ENCODE assay signal across 8 cellular contexts in the genomic region with DNA sequence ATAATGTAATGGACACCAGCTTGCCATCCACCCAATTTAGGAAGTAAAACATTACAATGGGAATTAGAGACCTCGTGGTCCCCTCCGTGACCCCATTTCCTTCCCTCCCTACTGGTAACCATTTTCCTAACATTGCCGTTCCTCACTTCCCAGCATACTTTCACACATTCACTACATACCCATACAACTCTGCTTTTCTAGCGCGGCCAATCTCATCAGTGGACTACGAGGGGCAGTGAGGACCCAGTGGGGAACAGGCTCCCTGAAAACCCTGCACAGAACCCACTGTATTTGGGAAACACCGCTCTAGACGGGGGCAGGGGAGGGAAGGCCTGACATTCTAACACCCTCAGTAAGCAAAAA. TPM values are rescaled to one million over a fixed set of nuclear protein-coding genes. Genes with fewer than 3 reads are reported as not detected.
DNase-seq lines count a peak whose midpoint lies in the region; ATAC-seq, FAIRE-seq and TF ChIP-seq lines count a peak whose summit lies in the region.

No MANE protein-coding gene starts in this region.

- peaks cover 37% of the 10 kb centered on the region for H3K79me2 ChIP-seq in keratinocyte (ENCODE audit: control insufficient read depth, insufficient read depth, low read length)

- H3K27ac Mint-ChIP-seq in activated CD4-positive, alpha-beta T cell treated with anti-CD3 and anti-CD28 coated beads, Interleukin-2, amount 10 ng/mL, durations not matched to agents 24 days and 14 days, result peak overlapping the region; percentile 92

- H3K9me3 ChIP-seq in keratinocyte (ENCODE audit: control insufficient read depth, low read depth, low read length), result no peaks in the 10 kb centered on the region

- peaks cover 3 to 9% of the 10 kb centered on the region in 2 experiments for H3K36me3 ChIP-seq in keratinocyte (ENCODE audit: control insufficient read depth in 2 of 2, extremely low read depth in 1 of 2, insufficient read depth in 2 of 2, low read length in 2 of 2)

- peak overlapping the region; percentile 96 for H3K9ac ChIP-seq in keratinocyte (ENCODE audit: control insufficient read depth, extremely low read depth, insufficient read depth, low read length)

- no peaks in the 10 kb centered on the region for H3K27me3 ChIP-seq in keratinocyte (ENCODE audit: control insufficient read depth, extremely low read depth, insufficient read depth, low read length)

- dilution Hi-C loops in keratinocyte (cut with MboI; ENCODE audit: extremely low pct_ligation_motif_present, low sequenced_read_pairs), result no loop called here

- DNase-seq in activated CD4-positive, alpha-beta T cell treated with anti-CD3 and anti-CD28 coated beads, Interleukin-2, amount 10 ng/mL, durations not matched to agents 24 days and 14 days, result no peak
- no peak for DNase-seq in activated CD4-positive, alpha-beta T cell treated with anti-CD3 and anti-CD28 coated beads, Interleukin-2, amount 50 U/mL, for 48 hours
- DNase-seq in keratinocyte (ENCODE audit: low read depth, low spot score), result no peak
- DNase-seq in substantia nigra (lab: John Stamatoyannopoulos, UW), result peak in 5 of 49 donors; percentile 45 to 54 (median 51)
- DNase-seq in iPS-NIHi7 (ENCODE audit: extremely low spot score), result no peak
- no peak for DNase-seq in GM19240 (ENCODE audit: insufficient read length, low spot score)

- H3K4me3 Mint-ChIP-seq in activated CD4-positive, alpha-beta T cell treated with anti-CD3 and anti-CD28 coated beads, Interleukin-2, amount 10 ng/mL, durations not matched to agents 24 days and 14 days, result peak overlapping the region; percentile 90

- peaks cover 24% of the 10 kb centered on the region for H3K36me3 Mint-ChIP-seq in activated CD4-positive, alpha-beta T cell treated with anti-CD3 and anti-CD28 coated beads, Interleukin-2, amount 10 ng/mL, durations not matched to agents 24 days and 14 days (ENCODE audit: low read depth)

- H3K9me3 Mint-ChIP-seq in activated CD4-positive, alpha-beta T cell treated with anti-CD3 and anti-CD28 coated beads, Interleukin-2, amount 10 ng/mL, durations not matched to agents 24 days and 14 days, result no peaks in the 10 kb centered on the region

- peak; percentile 12 for ATAC-seq in HG03378 (IDR thresholded peaks at IDR 0.05; ENCODE audit: unreplicated experiment)

- no peaks in the 10 kb centered on the region for H3K9me1 ChIP-seq in keratinocyte (ENCODE audit: control insufficient read depth, extremely low read depth, insufficient read depth, low read length)

- TF ChIP-seq CTCF in keratinocyte (optimal IDR thresholded peaks at IDR 0.05 in 1 of 3, IDR thresholded peaks at IDR 0.05 in 1 of 3, conservative IDR thresholded peaks at IDR 0.05 in 1 of 3; ENCODE audit: extremely low read depth in 1 of 3, insufficient read depth in 2 of 3, low read length in 3 of 3), result no peak

- H3K4me1 Mint-ChIP-seq in activated CD4-positive, alpha-beta T cell treated with anti-CD3 and anti-CD28 coated beads, Interleukin-2, amount 10 ng/mL, durations not matched to agents 24 days and 14 days, result peaks cover 33% of the 10 kb centered on the region

- H3K27ac ChIP-seq in angular gyrus (ENCODE audit: low read depth, low read length) (peak overlapping the region; percentile 51), keratinocyte (ENCODE audit: control insufficient read depth, insufficient read depth, low read length) (peak overlapping the region; percentile 88), substantia nigra (ENCODE audit: low read depth, low read length, poor library complexity, severe bottlenecking) (peak overlapping the region; percentile 78)

- no peak for FAIRE-seq in keratinocyte (lab: Jason Lieb, UNC)

- intact Hi-C loops in activated CD4-positive, alpha-beta T cell treated with anti-CD3 and anti-CD28 coated beads, Interleukin-2, amount 10 ng/mL, durations not matched to agents 24 days and 14 days (cut with micrococcal nuclease), result loop anchor here (1.0 to 5.0 kb wide), 3 partner anchors 29 to 89 kb away; no protein-coding TSS in a partner anchor

- no peaks in the 10 kb centered on the region for H3K27me3 Mint-ChIP-seq in activated CD4-positive, alpha-beta T cell treated with anti-CD3 and anti-CD28 coated beads, Interleukin-2, amount 10 ng/mL, durations not matched to agents 24 days and 14 days

- H3K4me3 ChIP-seq in keratinocyte (ENCODE audit: control insufficient read depth in 2 of 3, extremely low read depth in 1 of 3, insufficient read depth in 2 of 3, low read depth in 1 of 3, low read length in 3 of 3), result peak overlapping the region; percentile 65 to 86 (median 85)

- peak overlapping the region; percentile 24 for H2AFZ ChIP-seq in keratinocyte (ENCODE audit: control insufficient read depth, low read length)

- peak overlapping the region; percentile 90 for H3K4me2 ChIP-seq in keratinocyte (ENCODE audit: control insufficient read depth, extremely low read depth, insufficient read depth, low read depth, low read length)

- no peaks in the 10 kb centered on the region for H4K20me1 ChIP-seq in keratinocyte (ENCODE audit: control insufficient read depth, extremely low read depth, insufficient read depth, low read length)

- H3K4me1 ChIP-seq in keratinocyte (ENCODE audit: control insufficient read depth, extremely low read depth, insufficient read depth, low read length), result peaks cover 17% of the 10 kb centered on the region

RNA-seq across cellular contexts. Expression of a gene that starts 1.1 kb away (rescaled TPM):
- total RNA-seq in activated CD4-positive, alpha-beta T cell treated with anti-CD3 and anti-CD28 coated beads, Interleukin-2, amount 10 ng/mL, durations not matched to agents 24 days and 14 days, result 85.2 and 91.8 TPM in 2 replicates
- polyA plus RNA-seq in keratinocyte, result 14.6 to 27.6 TPM (median 19.5 TPM) in 3 replicates
- polyA plus RNA-seq in keratinocyte (2011; ENCODE audit: low read depth), result 22.2 TPM
- polyA plus RNA-seq in keratinocyte (2011; cell fraction: cytosol; rRNA removed), result 9.3 and 12.7 TPM in 2 replicates
- polyA plus RNA-seq in keratinocyte (2011; cell fraction: nucleus; rRNA removed), result 58.7 and 63.0 TPM in 2 replicates
- polyA plus RNA-seq in keratinocyte (2012; ENCODE audit: low replicate concordance), result 18.6 and 20.5 TPM in 2 replicates
- 18.2 to 35.6 TPM (median 21.3 TPM) in 3 replicates for polyA minus RNA-seq in keratinocyte
- polyA minus RNA-seq in keratinocyte (2011; cell fraction: cytosol; rRNA and poly(A)+ RNA removed), result 16.5 TPM
- 30.4 and 52.5 TPM in 2 replicates for polyA minus RNA-seq in keratinocyte (2011; cell fraction: nucleus; rRNA and poly(A)+ RNA removed)

RNA-seq across cellular contexts. Expression of a gene that starts 53.9 kb away (rescaled TPM):
- 269 and 276 TPM in 2 replicates for total RNA-seq in activated CD4-positive, alpha-beta T cell treated with anti-CD3 and anti-CD28 coated beads, Interleukin-2, amount 10 ng/mL, durations not matched to agents 24 days and 14 days
- 15.0 to 68.4 TPM (median 39.9 TPM) in 3 replicates for polyA plus RNA-seq in keratinocyte
- 4.3 TPM for polyA plus RNA-seq in keratinocyte (2011; ENCODE audit: low read depth)
- 22.6 and 26.3 TPM in 2 replicates for polyA plus RNA-seq in keratinocyte (2011; cell fraction: cytosol; rRNA removed)
- polyA plus RNA-seq in keratinocyte (2011; cell fraction: nucleus; rRNA removed), result 17.1 and 17.9 TPM in 2 replicates
- polyA plus RNA-seq in keratinocyte (2012; ENCODE audit: low replicate concordance), result 15.0 and 49.1 TPM in 2 replicates
- polyA minus RNA-seq in keratinocyte, result 18.3 to 80.4 TPM (median 70.4 TPM) in 3 replicates
- 21.7 TPM for polyA minus RNA-seq in keratinocyte (2011; cell fraction: cytosol; rRNA and poly(A)+ RNA removed)
- 5.7 and 7.7 TPM in 2 replicates for polyA minus RNA-seq in keratinocyte (2011; cell fraction: nucleus; rRNA and poly(A)+ RNA removed)
